In the genomic region with DNA sequence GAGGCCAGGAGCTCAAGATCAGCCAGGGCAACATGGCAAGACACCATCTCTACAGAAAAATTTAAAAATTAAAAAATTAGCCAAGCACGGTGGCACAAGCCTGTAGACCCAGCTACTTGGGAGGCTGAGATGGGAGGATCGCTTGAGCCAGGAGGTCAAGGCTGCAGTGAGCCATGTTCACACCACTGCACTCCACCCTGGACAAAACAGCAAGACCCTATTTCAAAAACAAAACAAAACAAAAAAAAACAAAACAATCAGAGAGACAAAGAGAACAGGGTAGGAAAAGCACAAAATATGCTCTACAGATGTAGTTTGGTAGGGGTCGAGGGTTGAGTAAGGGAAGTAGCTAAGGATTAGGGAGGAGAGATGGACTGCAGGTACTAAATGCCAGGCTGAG, we compare ENCODE assay signal across 1 cellular context.
TF ChIP-seq lines count a peak whose summit lies in the region.

No MANE protein-coding gene starts in this region.

TF ChIP-seq in WTC11, 78 proteins besides CTCF, POLR2A, EP300 and RAD21:
- no peak for TF ChIP-seq TEAD4 (CRISPR knock-in tag; IDR thresholded peaks at IDR 0.05)
- TF ChIP-seq GABPB1 (CRISPR knock-in tag; IDR thresholded peaks at IDR 0.05), result no peak
- no peak for TF ChIP-seq ZNF219 (CRISPR knock-in tag; IDR thresholded peaks at IDR 0.05; ENCODE audit: borderline replicate concordance)
- TF ChIP-seq, protein P1, sequence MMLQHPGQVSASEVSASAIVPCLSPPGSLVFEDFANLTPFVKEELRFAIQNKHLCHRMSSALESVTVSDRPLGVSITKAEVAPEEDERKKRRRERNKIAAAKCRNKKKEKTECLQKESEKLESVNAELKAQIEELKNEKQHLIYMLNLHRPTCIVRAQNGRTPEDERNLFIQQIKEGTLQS (CRISPR knock-in tag; conservative IDR thresholded peaks at IDR 0.05), result no peak
- TF ChIP-seq, protein P2, sequence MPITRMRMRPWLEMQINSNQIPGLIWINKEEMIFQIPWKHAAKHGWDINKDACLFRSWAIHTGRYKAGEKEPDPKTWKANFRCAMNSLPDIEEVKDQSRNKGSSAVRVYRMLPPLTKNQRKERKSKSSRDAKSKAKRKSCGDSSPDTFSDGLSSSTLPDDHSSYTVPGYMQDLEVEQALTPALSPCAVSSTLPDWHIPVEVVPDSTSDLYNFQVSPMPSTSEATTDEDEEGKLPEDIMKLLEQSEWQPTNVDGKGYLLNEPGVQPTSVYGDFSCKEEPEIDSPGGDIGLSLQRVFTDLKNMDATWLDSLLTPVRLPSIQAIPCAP (CRISPR knock-in tag; IDR thresholded peaks at IDR 0.05), result no peak
- 0 out of 2 replicates have a peak, but pooled peaks have one; percentile 35 for TF ChIP-seq ZNF121 (CRISPR knock-in tag; IDR thresholded peaks at IDR 0.05)
- no peak for TF ChIP-seq TEAD1 (CRISPR knock-in tag; IDR thresholded peaks at IDR 0.05)
- no peak for TF ChIP-seq NR2C2 (CRISPR knock-in tag; IDR thresholded peaks at IDR 0.05)
TF ChIP-seq in WTC11: peak in this region for 1.
